In the genomic region with DNA sequence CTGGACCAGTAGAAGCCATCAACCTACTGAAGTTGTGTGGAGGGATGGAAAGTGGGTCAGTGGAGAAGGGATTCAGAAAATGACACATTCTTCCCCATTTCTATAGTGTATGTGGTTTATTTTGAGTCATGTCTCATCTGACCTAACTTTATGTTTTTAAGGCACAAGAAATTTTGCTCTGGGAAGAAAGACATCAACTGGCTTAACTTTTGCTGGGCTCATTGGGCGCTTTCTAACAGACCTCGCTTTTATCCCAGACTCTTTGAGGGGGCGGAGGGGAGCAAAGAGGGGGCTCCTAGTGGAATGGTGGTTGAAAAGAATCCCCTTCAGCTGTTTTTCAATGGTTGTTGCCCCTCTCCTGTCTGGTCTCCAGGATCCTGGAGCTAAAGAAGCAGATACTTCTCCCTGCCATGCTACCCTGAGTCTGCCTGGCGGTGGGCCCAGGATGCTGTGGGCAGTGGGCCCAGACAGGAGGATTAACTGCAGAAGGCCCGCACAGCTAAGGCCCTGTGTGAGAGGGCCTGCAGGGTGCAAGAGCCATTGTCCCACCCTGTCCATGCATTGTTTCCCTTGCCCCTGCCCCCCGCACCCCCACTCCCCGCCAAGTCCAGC, we compare ENCODE assay signal across 11 cellular contexts. TPM values are rescaled to one million over a fixed set of nuclear protein-coding genes. Genes with fewer than 3 reads are reported as not detected.
DNase-seq lines count a peak whose midpoint lies in the region; ATAC-seq and TF ChIP-seq lines count a peak whose summit lies in the region.
"Had no signal": no experiment of that assay in that cellular context is flagged by ENCODE, and none has a peak within 500 bp of the region (broad histone marks: within the 10 kb centered on the region; RNA-seq: fewer than 3 reads in every experiment).

No MANE protein-coding gene starts in this region.

- peak overlapping the region; percentile 66 for H3K27ac ChIP-seq in left ventricle myocardium inferior (replicated peaks)
- H3K27ac ChIP-seq: epithelial cell of prostate had no signal

- peaks cover 38% of the 10 kb centered on the region for H3K36me3 ChIP-seq in left ventricle myocardium inferior

- no peak for TF ChIP-seq CTCF in activated CD8-positive, alpha-beta T cell treated with anti-CD3 and anti-CD28 coated beads for 36 hours (IDR thresholded peaks at IDR 0.05)
- TF ChIP-seq CTCF in left ventricle myocardium inferior (IDR thresholded peaks at IDR 0.05; ENCODE audit: borderline replicate concordance) (no peak), osteocyte (IDR thresholded peaks at IDR 0.05) (no peak), lower leg skin (IDR thresholded peaks at IDR 0.05) (no peak)

- peak overlapping the region; percentile 48 for H3K27ac Mint-ChIP-seq in activated CD8-positive, alpha-beta T cell treated with anti-CD3 and anti-CD28 coated beads for 36 hours
- H3K27ac Mint-ChIP-seq in activated CD8-positive, alpha-beta T cell treated with anti-CD3 and anti-CD28 coated beads, Interleukin-2, amount 10 ng/mL, durations not matched to agents 7 days and 5 days = no peak overlapping the region
- peak overlapping the region; percentile 2 for H3K27ac Mint-ChIP-seq in activated T-helper 2 cell treated with anti-CD3 and anti-CD28 coated beads, Interferon-gamma antibody, Interleukin-2, Interleukin-4, amounts not matched to agents 10 μg/mL and 5 μg/mL and 100 μg/mL, durations not matched to agents 14 hours and 24 hours and 36 hours
- no peak overlapping the region for H3K27ac Mint-ChIP-seq in stimulated activated naive CD8-positive, alpha-beta T cell treated with anti-CD3 and anti-CD28 coated beads, Interleukin-15, amount 100 ng/mL, for 72 hours
- no peak overlapping the region for H3K27ac Mint-ChIP-seq in osteocyte (ENCODE audit: unreplicated experiment)

- no peak overlapping the region for H3K4me3 ChIP-seq in left ventricle myocardium inferior
- H3K4me3 ChIP-seq in lower leg skin (ENCODE audit: low read depth, poor library complexity, severe bottlenecking) = no peak overlapping the region

- CTCF ChIA-PET in activated CD8-positive, alpha-beta T cell treated with anti-CD3 and anti-CD28 coated beads for 36 hours (lab: Charles Lee) = no interaction called here
- CTCF ChIA-PET in activated CD8-positive, alpha-beta T cell treated with anti-CD3 and anti-CD28 coated beads, Interleukin-2, amount 10 ng/mL, durations not matched to agents 7 days and 5 days (lab: Charles Lee) = no interaction called here

- no peaks in the 10 kb centered on the region for H3K27me3 ChIP-seq in left ventricle myocardium inferior (ENCODE audit: low read depth)

- no peak overlapping the region for H3K4me3 Mint-ChIP-seq in activated CD8-positive, alpha-beta T cell treated with anti-CD3 and anti-CD28 coated beads for 36 hours
- no peak overlapping the region for H3K4me3 Mint-ChIP-seq in activated CD8-positive, alpha-beta T cell treated with anti-CD3 and anti-CD28 coated beads, Interleukin-2, amount 10 ng/mL, durations not matched to agents 7 days and 5 days
- H3K4me3 Mint-ChIP-seq in activated T-helper 2 cell treated with anti-CD3 and anti-CD28 coated beads, Interferon-gamma antibody, Interleukin-2, Interleukin-4, amounts not matched to agents 10 μg/mL and 5 μg/mL and 100 μg/mL, durations not matched to agents 14 hours and 24 hours and 36 hours (ENCODE audit: low read depth) = no peak overlapping the region
- H3K4me3 Mint-ChIP-seq in stimulated activated naive CD8-positive, alpha-beta T cell treated with anti-CD3 and anti-CD28 coated beads, Interleukin-15, amount 100 ng/mL, for 72 hours = no peak overlapping the region
- no peak overlapping the region for H3K4me3 Mint-ChIP-seq in osteocyte (ENCODE audit: unreplicated experiment)

- 71 to 74% methylated on average over 7 of the region's 7 CpGs for WGBS in lower leg skin, 2 donors

- POLR2A ChIA-PET in activated CD8-positive, alpha-beta T cell treated with anti-CD3 and anti-CD28 coated beads for 36 hours (lab: Charles Lee) = interaction anchor here (0.8 to 1.3 kb wide), 3 partner anchors 11 to 40 kb away, joined by 4 to 5 read pairs (median 5); no protein-coding TSS in a partner anchor
- POLR2A ChIA-PET in activated CD8-positive, alpha-beta T cell treated with anti-CD3 and anti-CD28 coated beads, Interleukin-2, amount 10 ng/mL, durations not matched to agents 7 days and 5 days (lab: Charles Lee) = interaction anchor here (0.7 kb wide), 1 partner anchor 9 kb away, joined by 3 read pairs; no protein-coding TSS in a partner anchor

- intact Hi-C loops in activated CD8-positive, alpha-beta T cell treated with anti-CD3 and anti-CD28 coated beads for 36 hours (cut with micrococcal nuclease) = no loop called here
- intact Hi-C loops in activated T-helper 2 cell treated with anti-CD3 and anti-CD28 coated beads, Interferon-gamma antibody, Interleukin-2, Interleukin-4, amounts not matched to agents 10 μg/mL and 5 μg/mL and 100 μg/mL, durations not matched to agents 14 hours and 24 hours and 36 hours (cut with micrococcal nuclease) = loop anchor here (10.0 kb wide), 1 partner anchor 46 kb away; no protein-coding TSS in a partner anchor
- intact Hi-C loops in left ventricle myocardium inferior (cut with micrococcal nuclease) (no loop called here), lower leg skin (cut with DNase I; ENCODE audit: low total_unique reads) (no loop called here)

- peaks cover 38% of the 10 kb centered on the region for H3K36me3 Mint-ChIP-seq in activated CD8-positive, alpha-beta T cell treated with anti-CD3 and anti-CD28 coated beads for 36 hours (ENCODE audit: low read depth)
- peaks cover 28% of the 10 kb centered on the region for H3K36me3 Mint-ChIP-seq in activated CD8-positive, alpha-beta T cell treated with anti-CD3 and anti-CD28 coated beads, Interleukin-2, amount 10 ng/mL, durations not matched to agents 7 days and 5 days (ENCODE audit: low read depth)
- H3K36me3 Mint-ChIP-seq in activated T-helper 2 cell treated with anti-CD3 and anti-CD28 coated beads, Interferon-gamma antibody, Interleukin-2, Interleukin-4, amounts not matched to agents 10 μg/mL and 5 μg/mL and 100 μg/mL, durations not matched to agents 14 hours and 24 hours and 36 hours (ENCODE audit: low read depth) = peaks cover 59% of the 10 kb centered on the region
- H3K36me3 Mint-ChIP-seq in osteocyte (ENCODE audit: unreplicated experiment) = peaks cover 11% of the 10 kb centered on the region

- ATAC-seq in activated CD8-positive, alpha-beta T cell treated with anti-CD3 and anti-CD28 coated beads for 36 hours = peak; percentile 34
- ATAC-seq in activated CD8-positive, alpha-beta T cell treated with anti-CD3 and anti-CD28 coated beads, Interleukin-2, amount 10 ng/mL, durations not matched to agents 7 days and 5 days = no peak
- peak; percentile 50 for ATAC-seq in stimulated activated naive CD8-positive, alpha-beta T cell treated with anti-CD3 and anti-CD28 coated beads, Interleukin-15, amount 100 ng/mL, for 72 hours
- ATAC-seq in HG02885 (IDR thresholded peaks at IDR 0.05; ENCODE audit: poor library complexity, unreplicated experiment) = no peak
- ATAC-seq: left colon had no signal

- no peak for TF ChIP-seq POLR2A in lower leg skin (IDR thresholded peaks at IDR 0.05)

- peaks cover 88% of the 10 kb centered on the region for H3K4me1 ChIP-seq in left ventricle myocardium inferior

- DNase-seq in activated CD8-positive, alpha-beta T cell treated with anti-CD3 and anti-CD28 coated beads for 36 hours = no peak
- no peak for DNase-seq in activated CD8-positive, alpha-beta T cell treated with anti-CD3 and anti-CD28 coated beads, Interleukin-2, amount 10 ng/mL, durations not matched to agents 7 days and 5 days
- no peak for DNase-seq in activated T-helper 2 cell treated with anti-CD3 and anti-CD28 coated beads, Interferon-gamma antibody, Interleukin-2, Interleukin-4, amounts not matched to agents 10 μg/mL and 5 μg/mL and 100 μg/mL, durations not matched to agents 14 hours and 24 hours and 36 hours (ENCODE audit: low spot score)
- DNase-seq in left ventricle myocardium inferior (peak; percentile 76), osteocyte (ENCODE audit: extremely low spot score, unreplicated experiment) (no peak), lower leg skin (ENCODE audit: low spot score in 2 of 2) (no peak)
- no peak for DNase-seq in stimulated activated naive CD8-positive, alpha-beta T cell treated with anti-CD3 and anti-CD28 coated beads, Interleukin-15, amount 100 ng/mL, for 72 hours
- DNase-seq: left colon, NCI-H2171 had no signal

- H3K9me3 ChIP-seq in left ventricle myocardium inferior (replicated peaks) = no peaks in the 10 kb centered on the region

- H3K9me3 Mint-ChIP-seq in activated CD8-positive, alpha-beta T cell treated with anti-CD3 and anti-CD28 coated beads for 36 hours = no peaks in the 10 kb centered on the region
- H3K9me3 Mint-ChIP-seq in activated CD8-positive, alpha-beta T cell treated with anti-CD3 and anti-CD28 coated beads, Interleukin-2, amount 10 ng/mL, durations not matched to agents 7 days and 5 days (ENCODE audit: insufficient read depth) = no peaks in the 10 kb centered on the region
- H3K9me3 Mint-ChIP-seq in activated T-helper 2 cell treated with anti-CD3 and anti-CD28 coated beads, Interferon-gamma antibody, Interleukin-2, Interleukin-4, amounts not matched to agents 10 μg/mL and 5 μg/mL and 100 μg/mL, durations not matched to agents 14 hours and 24 hours and 36 hours = no peaks in the 10 kb centered on the region
- no peaks in the 10 kb centered on the region for H3K9me3 Mint-ChIP-seq in stimulated activated naive CD8-positive, alpha-beta T cell treated with anti-CD3 and anti-CD28 coated beads, Interleukin-15, amount 100 ng/mL, for 72 hours
- H3K9me3 Mint-ChIP-seq in osteocyte (ENCODE audit: unreplicated experiment) = no peaks in the 10 kb centered on the region

- peaks cover 36% of the 10 kb centered on the region for H3K4me1 Mint-ChIP-seq in activated CD8-positive, alpha-beta T cell treated with anti-CD3 and anti-CD28 coated beads for 36 hours (ENCODE audit: low read depth)
- H3K4me1 Mint-ChIP-seq in activated CD8-positive, alpha-beta T cell treated with anti-CD3 and anti-CD28 coated beads, Interleukin-2, amount 10 ng/mL, durations not matched to agents 7 days and 5 days (ENCODE audit: low read depth) = peaks cover 8% of the 10 kb centered on the region
- H3K4me1 Mint-ChIP-seq in activated T-helper 2 cell treated with anti-CD3 and anti-CD28 coated beads, Interferon-gamma antibody, Interleukin-2, Interleukin-4, amounts not matched to agents 10 μg/mL and 5 μg/mL and 100 μg/mL, durations not matched to agents 14 hours and 24 hours and 36 hours (ENCODE audit: low read depth) = peaks cover 19% of the 10 kb centered on the region
- peaks cover 63% of the 10 kb centered on the region for H3K4me1 Mint-ChIP-seq in stimulated activated naive CD8-positive, alpha-beta T cell treated with anti-CD3 and anti-CD28 coated beads, Interleukin-15, amount 100 ng/mL, for 72 hours
- H3K4me1 Mint-ChIP-seq in osteocyte (ENCODE audit: unreplicated experiment) = peaks cover 20% of the 10 kb centered on the region

- no peaks in the 10 kb centered on the region for H3K27me3 Mint-ChIP-seq in activated CD8-positive, alpha-beta T cell treated with anti-CD3 and anti-CD28 coated beads for 36 hours
- peaks cover under 1% of the 10 kb centered on the region for H3K27me3 Mint-ChIP-seq in activated CD8-positive, alpha-beta T cell treated with anti-CD3 and anti-CD28 coated beads, Interleukin-2, amount 10 ng/mL, durations not matched to agents 7 days and 5 days (ENCODE audit: low read depth)
- H3K27me3 Mint-ChIP-seq in activated T-helper 2 cell treated with anti-CD3 and anti-CD28 coated beads, Interferon-gamma antibody, Interleukin-2, Interleukin-4, amounts not matched to agents 10 μg/mL and 5 μg/mL and 100 μg/mL, durations not matched to agents 14 hours and 24 hours and 36 hours (ENCODE audit: low read depth) = no peaks in the 10 kb centered on the region
- H3K27me3 Mint-ChIP-seq in stimulated activated naive CD8-positive, alpha-beta T cell treated with anti-CD3 and anti-CD28 coated beads, Interleukin-15, amount 100 ng/mL, for 72 hours = no peaks in the 10 kb centered on the region
- H3K27me3 Mint-ChIP-seq in osteocyte (ENCODE audit: unreplicated experiment) = no peaks in the 10 kb centered on the region

RNA-seq across cellular contexts. Expression of a gene that starts 14.5 kb away (rescaled TPM):
- 10 to 100 TPM; 88.0 to 88.3 TPM for total RNA-seq in activated CD8-positive, alpha-beta T cell treated with anti-CD3 and anti-CD28 coated beads for 36 hours
- total RNA-seq in activated CD8-positive, alpha-beta T cell treated with anti-CD3 and anti-CD28 coated beads, Interleukin-2, amount 10 ng/mL, durations not matched to agents 7 days and 5 days = 10 to 100 TPM; 15.6 to 16.0 TPM
- total RNA-seq in activated T-helper 2 cell treated with anti-CD3 and anti-CD28 coated beads, Interferon-gamma antibody, Interleukin-2, Interleukin-4, amounts not matched to agents 10 μg/mL and 5 μg/mL and 100 μg/mL, durations not matched to agents 14 hours and 24 hours and 36 hours = 54.0 and 55.4 TPM in 2 replicates
- total RNA-seq in left ventricle myocardium inferior (12.1 TPM), osteocyte (12.8 and 15.1 TPM in 2 replicates), lower leg skin (10 to 100 TPM; 63.7 to 97.1 (median 82.2) TPM)

RNA-seq across cellular contexts. Expression of a gene that starts 31.4 kb away (rescaled TPM):
- under 1 TPM; 0.69 to 0.79 TPM for total RNA-seq in activated CD8-positive, alpha-beta T cell treated with anti-CD3 and anti-CD28 coated beads for 36 hours
- 1 to 10 TPM in 1 of 2 experiments, under 1 TPM in 1; 0.97 to 1.2 TPM for total RNA-seq in activated CD8-positive, alpha-beta T cell treated with anti-CD3 and anti-CD28 coated beads, Interleukin-2, amount 10 ng/mL, durations not matched to agents 7 days and 5 days
- total RNA-seq in activated T-helper 2 cell treated with anti-CD3 and anti-CD28 coated beads, Interferon-gamma antibody, Interleukin-2, Interleukin-4, amounts not matched to agents 10 μg/mL and 5 μg/mL and 100 μg/mL, durations not matched to agents 14 hours and 24 hours and 36 hours = 0.55 TPM in 2 replicates
- total RNA-seq in left ventricle myocardium inferior = 2.1 TPM
- 8.7 and 10.3 TPM in 2 replicates for total RNA-seq in osteocyte
- 1 to 10 TPM; 2.7 to 5.6 (median 4.9) TPM for total RNA-seq in lower leg skin

RNA-seq across cellular contexts. Expression of a gene that starts 31.5 kb away (rescaled TPM):
- 10 to 100 TPM; 16.2 to 18.3 TPM for total RNA-seq in activated CD8-positive, alpha-beta T cell treated with anti-CD3 and anti-CD28 coated beads for 36 hours
- total RNA-seq in activated CD8-positive, alpha-beta T cell treated with anti-CD3 and anti-CD28 coated beads, Interleukin-2, amount 10 ng/mL, durations not matched to agents 7 days and 5 days = 10 to 100 TPM; 10.8 to 11.0 TPM
- total RNA-seq in activated T-helper 2 cell treated with anti-CD3 and anti-CD28 coated beads, Interferon-gamma antibody, Interleukin-2, Interleukin-4, amounts not matched to agents 10 μg/mL and 5 μg/mL and 100 μg/mL, durations not matched to agents 14 hours and 24 hours and 36 hours = 31.8 and 32.6 TPM in 2 replicates
- total RNA-seq in left ventricle myocardium inferior (54.0 TPM), osteocyte (54.3 and 62.1 TPM in 2 replicates), lower leg skin (10 to 100 TPM; 40.1 to 87.4 (median 56.4) TPM)

RNA-seq across cellular contexts. Expression of a gene that starts 53.5 kb away (rescaled TPM):
- 1 to 10 TPM; 2.5 TPM for total RNA-seq in activated CD8-positive, alpha-beta T cell treated with anti-CD3 and anti-CD28 coated beads for 36 hours
- total RNA-seq in activated CD8-positive, alpha-beta T cell treated with anti-CD3 and anti-CD28 coated beads, Interleukin-2, amount 10 ng/mL, durations not matched to agents 7 days and 5 days = not detected
- total RNA-seq in activated T-helper 2 cell treated with anti-CD3 and anti-CD28 coated beads, Interferon-gamma antibody, Interleukin-2, Interleukin-4, amounts not matched to agents 10 μg/mL and 5 μg/mL and 100 μg/mL, durations not matched to agents 14 hours and 24 hours and 36 hours = 4.3 and 4.7 TPM in 2 replicates
- 386 TPM for total RNA-seq in left ventricle myocardium inferior
- not detected in 2 replicates for total RNA-seq in osteocyte
- not detected for total RNA-seq in lower leg skin
- total RNA-seq: left colon had no signal

Comparison
In these comparisons a context has a peak if more than half of its experiments do, and no peak if none do; other contexts are left out.
1. ATAC-seq: peak in activated CD8-positive, alpha-beta T cell treated with anti-CD3 and anti-CD28 coated beads for 36 hours (single experiment) and stimulated activated naive CD8-positive, alpha-beta T cell treated with anti-CD3 and anti-CD28 coated beads, Interleukin-15, amount 100 ng/mL, for 72 hours (single experiment); none in activated CD8-positive, alpha-beta T cell treated with anti-CD3 and anti-CD28 coated beads, Interleukin-2, amount 10 ng/mL, durations not matched to agents 7 days and 5 days (single experiment) and HG02885 (single experiment).
2. H3K27ac Mint-ChIP-seq: peak in activated CD8-positive, alpha-beta T cell treated with anti-CD3 and anti-CD28 coated beads for 36 hours (single experiment) and activated T-helper 2 cell treated with anti-CD3 and anti-CD28 coated beads, Interferon-gamma antibody, Interleukin-2, Interleukin-4, amounts not matched to agents 10 μg/mL and 5 μg/mL and 100 μg/mL, durations not matched to agents 14 hours and 24 hours and 36 hours (single experiment); none in activated CD8-positive, alpha-beta T cell treated with anti-CD3 and anti-CD28 coated beads, Interleukin-2, amount 10 ng/mL, durations not matched to agents 7 days and 5 days (single experiment), stimulated activated naive CD8-positive, alpha-beta T cell treated with anti-CD3 and anti-CD28 coated beads, Interleukin-15, amount 100 ng/mL, for 72 hours (0 of 2) and osteocyte (single experiment).